Comparison of ENCODE assay signal across 19 cellular contexts in genomic region chr20:22504829-22505377, GRCh38.
DNase-seq lines count a peak whose midpoint lies in the region; ATAC-seq, FAIRE-seq and TF ChIP-seq lines count a peak whose summit lies in the region.
"Had no signal": no experiment of that assay in that cellular context is flagged by ENCODE, and none has a peak within 500 bp of the region (broad histone marks: within the 10 kb centered on the region; RNA-seq: fewer than 3 reads in every experiment).

No MANE protein-coding gene starts in this region.

- H3K27ac ChIP-seq in endodermal cell (ENCODE audit: low read depth, low read length) (no peak overlapping the region), HepG2 (ENCODE audit: extremely low read length, insufficient read depth, low read length) (no peak overlapping the region), neuronal stem cell (replicated peaks; ENCODE audit: low read length) (no peak overlapping the region), tibial nerve (no peak overlapping the region)

- no peak for TF ChIP-seq RAD21 in HepG2 (CRISPR knock-in tag; IDR thresholded peaks at IDR 0.05)

- H2BK120ac ChIP-seq in neuronal stem cell (ENCODE audit: low read depth, low read length): no peak overlapping the region

- H3K4me1 ChIP-seq in endodermal cell (ENCODE audit: control insufficient read depth, insufficient read depth, low read length) (peaks cover 10% of the 10 kb centered on the region), HepG2 (ENCODE audit: insufficient read depth, low read length) (peaks cover 84% of the 10 kb centered on the region), neuronal stem cell (ENCODE audit: control insufficient read depth in 2 of 2, insufficient read depth in 1 of 2, low read depth in 1 of 2, low read length in 2 of 2) (peaks cover 0 to 7% of the 10 kb centered on the region in 2 donors), tibial nerve (no peaks in the 10 kb centered on the region)
- H3K4me1 ChIP-seq: HAP-1 had no signal

- intact Hi-C loops in HepG2 (cut with micrococcal nuclease; ENCODE audit: unreplicated experiment): no loop called here

- TF ChIP-seq POLR2A in HepG2 (IDR thresholded peaks at IDR 0.05; ENCODE audit: insufficient read depth in 1 of 2, low read depth in 2 of 2, low read length in 2 of 2): no peak
- no peak for TF ChIP-seq POLR2A in tibial nerve (IDR thresholded peaks at IDR 0.05)

- H3K4me3 Mint-ChIP-seq in endodermal cell: no peak overlapping the region
- H3K4me3 Mint-ChIP-seq: CD4-positive, alpha-beta memory T cell; GM23338; HFFc6 had no signal

- TF ChIP-seq CTCF in endodermal cell (conservative IDR thresholded peaks at IDR 0.05): peak; percentile 19
- TF ChIP-seq CTCF in HepG2 (CRISPR knock-in tag; IDR thresholded peaks at IDR 0.05): no peak
- TF ChIP-seq CTCF in tibial nerve (IDR thresholded peaks at IDR 0.05): no peak

- H3K4me3 ChIP-seq in endodermal cell (ENCODE audit: low read length) (no peak overlapping the region), HepG2 (replicated peaks in 1 of 3; ENCODE audit: insufficient read depth in 1 of 3, low read depth in 2 of 3, low read length in 3 of 3) (no peak overlapping the region), neuronal stem cell (ENCODE audit: low read length in 2 of 2) (no peak overlapping the region), tibial nerve (no peak overlapping the region)
- H3K4me3 ChIP-seq: GM23338, HAP-1 had no signal

- H2BK12ac ChIP-seq in neuronal stem cell (ENCODE audit: low read length): no peak overlapping the region

- H3K36me3 Mint-ChIP-seq in endodermal cell (ENCODE audit: low read depth): no peaks in the 10 kb centered on the region
- H3K36me3 Mint-ChIP-seq: CD4-positive, alpha-beta memory T cell had no signal

- H4K91ac ChIP-seq in neuronal stem cell (ENCODE audit: low read depth, low read length, poor library complexity): no peak overlapping the region

- no peaks in the 10 kb centered on the region for H3K79me1 ChIP-seq in neuronal stem cell (ENCODE audit: low read depth, low read length)

- H3K79me2 ChIP-seq in HepG2 (ENCODE audit: insufficient read depth, low read length): no peaks in the 10 kb centered on the region

- no peak overlapping the region for H3K14ac ChIP-seq in neuronal stem cell (ENCODE audit: low read length)

- H2AK5ac ChIP-seq in neuronal stem cell (ENCODE audit: low read depth, low read length): no peak overlapping the region

- no peaks in the 10 kb centered on the region for H3K9me3 ChIP-seq in endodermal cell (ENCODE audit: control insufficient read depth, low read length)
- no peaks in the 10 kb centered on the region for H3K9me3 ChIP-seq in HepG2 (ENCODE audit: low read length)
- no peaks in the 10 kb centered on the region for H3K9me3 ChIP-seq in neuronal stem cell (replicated peaks in 1 of 2; ENCODE audit: control insufficient read depth in 2 of 2, insufficient read depth in 1 of 2, low read depth in 1 of 2, low read length in 2 of 2)
- no peaks in the 10 kb centered on the region for H3K9me3 ChIP-seq in tibial nerve
- H3K9me3 ChIP-seq: HAP-1 had no signal

- WGBS in endodermal cell (ENCODE audit: insufficient coverage in 1 of 2, insufficient read length in 1 of 2), 2 experiments: 98 to 100% methylated on average over 3 to 4 of the region's 4 CpGs
- WGBS in HepG2 (ENCODE audit: low lambda C conversion rate): 93% methylated on average over 4 of the region's 4 CpGs
- no CpG with 5 or more reads among the region's 4 CpGs for WGBS in neuronal stem cell (ENCODE audit: extremely low coverage in 2 of 2, insufficient read length in 2 of 2, insufficient replicate concordance in 1 of 2), 2 donors
- WGBS in tibial nerve, 2 donors: 76 to 89% methylated on average over 4 of the region's 4 CpGs

- H2AFZ ChIP-seq in HepG2 (ENCODE audit: low read length) (no peak overlapping the region), neuronal stem cell (ENCODE audit: low read length) (no peak overlapping the region)
- H2AFZ ChIP-seq: GM23338 had no signal

- H4K20me1 ChIP-seq in HepG2 (ENCODE audit: insufficient read depth, low read length): no peaks in the 10 kb centered on the region

- no TSS peak for BruUV-seq in HepG2 (replicated peaks; lab: Mats Ljungman, UMichigan)

- TF ChIP-seq EP300 in HepG2 (IDR thresholded peaks at IDR 0.05; ENCODE audit: low read depth in 2 of 2, low read length in 2 of 2) (no peak), HepG2 (CRISPR knock-in tag; IDR thresholded peaks at IDR 0.05; ENCODE audit: borderline replicate concordance) (no peak), tibial nerve (IDR thresholded peaks at IDR 0.05) (no peak)

- no peak overlapping the region for H2BK15ac ChIP-seq in neuronal stem cell (ENCODE audit: low read length)

- H3K18ac ChIP-seq in neuronal stem cell (ENCODE audit: low read length): peak overlapping the region; percentile 50

- no peak overlapping the region for H3K4ac ChIP-seq in neuronal stem cell (ENCODE audit: low read length)

- no peaks in the 10 kb centered on the region for H3K36me3 ChIP-seq in endodermal cell (ENCODE audit: control insufficient read depth, insufficient read depth, low read length)
- H3K36me3 ChIP-seq in HepG2 (replicated peaks in 1 of 2; ENCODE audit: control insufficient read depth in 1 of 2, insufficient read depth in 2 of 2, low read length in 2 of 2): no peaks in the 10 kb centered on the region
- no peaks in the 10 kb centered on the region for H3K36me3 ChIP-seq in neuronal stem cell (replicated peaks in 1 of 2; ENCODE audit: control insufficient read depth in 2 of 2, insufficient read depth in 2 of 2, low read length in 2 of 2)
- H3K36me3 ChIP-seq in tibial nerve: no peaks in the 10 kb centered on the region
- H3K36me3 ChIP-seq: HAP-1 had no signal

- H4K8ac ChIP-seq in neuronal stem cell (ENCODE audit: low read depth, low read length): no peak overlapping the region

- DNase-seq in endodermal cell: no peak
- no peak for DNase-seq in HepG2 (ENCODE audit: low spot score)
- DNase-seq in neuronal stem cell (ENCODE audit: low spot score): no peak
- DNase-seq in tibial nerve (ENCODE audit: low spot score in 2 of 2): no peak
- DNase-seq: C1 segment of cervical spinal cord; Calu3; CD4-positive, alpha-beta memory T cell; COR-L47; DMS53; DMS79 treated with DMSO at 0.1 percent for 48 hours; GF-D8; HFFc6 had no signal

- no peak overlapping the region for H3K27ac Mint-ChIP-seq in endodermal cell
- H3K27ac Mint-ChIP-seq: CD4-positive, alpha-beta memory T cell; GM23338; HFFc6 had no signal

- H2BK5ac ChIP-seq in neuronal stem cell (ENCODE audit: low read length): no peak overlapping the region

- CTCF ChIA-PET in HepG2 (lab: Yijun Ruan, JAX; ENCODE audit: low intra/inter-chr PET ratio, low total read pairs): no interaction called here

- no peak for FAIRE-seq in HepG2 (lab: Jason Lieb, UNC)
- FAIRE-seq: GM12891, GM18507, H54 had no signal

- no peak overlapping the region for H3K9ac ChIP-seq in endodermal cell (ENCODE audit: extremely low read depth, low read length, poor library complexity, severe bottlenecking)
- H3K9ac ChIP-seq in HepG2 (ENCODE audit: insufficient read depth, low read depth, low read length): no peak overlapping the region
- no peak overlapping the region for H3K9ac ChIP-seq in neuronal stem cell (ENCODE audit: low read depth, low read length, poor library complexity)

- in situ Hi-C loops in HepG2 (cut with HindIII; ENCODE audit: extremely low pct_ligation_motif_present, low pct_unique_long_range_greater_than_20kb): no loop called here

- H3K27me3 ChIP-seq in endodermal cell (ENCODE audit: control insufficient read depth, insufficient read depth, low read length, poor library complexity, severe bottlenecking): no peaks in the 10 kb centered on the region
- no peaks in the 10 kb centered on the region for H3K27me3 ChIP-seq in HepG2 (ENCODE audit: control insufficient read depth in 1 of 2, insufficient read depth in 2 of 2, low read length in 2 of 2)
- no peaks in the 10 kb centered on the region for H3K27me3 ChIP-seq in neuronal stem cell (ENCODE audit: control insufficient read depth in 3 of 3, insufficient read depth in 3 of 3, low read depth in 1 of 3, low read length in 3 of 3)
- H3K27me3 ChIP-seq in tibial nerve: no peaks in the 10 kb centered on the region

- POLR2A ChIA-PET in HepG2 (lab: Yijun Ruan, JAX): interaction anchor here (1.3 to 6.1 kb wide), 4 partner anchors 7 to 19 kb away, joined by 5 to 61 read pairs (median 42); no protein-coding TSS in a partner anchor

- ATAC-seq in HepG2 (no peak), esophagus mucosa (no peak), HG03159 (IDR thresholded peaks at IDR 0.05; ENCODE audit: unreplicated experiment) (no peak)
- ATAC-seq: GM23338 had no signal

- peaks cover 44% of the 10 kb centered on the region for H3K4me1 Mint-ChIP-seq in endodermal cell
- H3K4me1 Mint-ChIP-seq: CD4-positive, alpha-beta memory T cell had no signal

- no peaks in the 10 kb centered on the region for H3K9me3 Mint-ChIP-seq in endodermal cell
- H3K9me3 Mint-ChIP-seq: GM23338 had no signal

- H3K4me2 ChIP-seq in HepG2 (ENCODE audit: low read depth, low read length) (no peak overlapping the region), neuronal stem cell (ENCODE audit: insufficient read depth, low read length, poor library complexity, severe bottlenecking) (no peak overlapping the region)
- H3K4me2 ChIP-seq: GM23338 had no signal

- H3K23ac ChIP-seq in neuronal stem cell (ENCODE audit: low read depth, low read length, poor library complexity): no peak overlapping the region

- H3K27me3 Mint-ChIP-seq in endodermal cell (ENCODE audit: insufficient read depth): peaks cover 5% of the 10 kb centered on the region
- H3K27me3 Mint-ChIP-seq: CD4-positive, alpha-beta memory T cell had no signal

TF ChIP-seq in HepG2, 621 proteins besides CTCF, POLR2A, EP300 and RAD21 (continues in another document):
- TF ChIP-seq U2AF2 (IDR thresholded peaks at IDR 0.05; ENCODE audit: low read depth, low read length) (no peak), MTA1 (CRISPR knock-in tag; IDR thresholded peaks at IDR 0.05; ENCODE audit: borderline replicate concordance) (no peak)
- TF ChIP-seq, protein P1, sequence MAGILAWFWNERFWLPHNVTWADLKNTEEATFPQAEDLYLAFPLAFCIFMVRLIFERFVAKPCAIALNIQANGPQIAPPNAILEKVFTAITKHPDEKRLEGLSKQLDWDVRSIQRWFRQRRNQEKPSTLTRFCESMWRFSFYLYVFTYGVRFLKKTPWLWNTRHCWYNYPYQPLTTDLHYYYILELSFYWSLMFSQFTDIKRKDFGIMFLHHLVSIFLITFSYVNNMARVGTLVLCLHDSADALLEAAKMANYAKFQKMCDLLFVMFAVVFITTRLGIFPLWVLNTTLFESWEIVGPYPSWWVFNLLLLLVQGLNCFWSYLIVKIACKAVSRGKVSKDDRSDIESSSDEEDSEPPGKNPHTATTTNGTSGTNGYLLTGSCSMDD (CRISPR knock-in tag; IDR thresholded peaks at IDR 0.05): no peak
